In the genomic region with DNA sequence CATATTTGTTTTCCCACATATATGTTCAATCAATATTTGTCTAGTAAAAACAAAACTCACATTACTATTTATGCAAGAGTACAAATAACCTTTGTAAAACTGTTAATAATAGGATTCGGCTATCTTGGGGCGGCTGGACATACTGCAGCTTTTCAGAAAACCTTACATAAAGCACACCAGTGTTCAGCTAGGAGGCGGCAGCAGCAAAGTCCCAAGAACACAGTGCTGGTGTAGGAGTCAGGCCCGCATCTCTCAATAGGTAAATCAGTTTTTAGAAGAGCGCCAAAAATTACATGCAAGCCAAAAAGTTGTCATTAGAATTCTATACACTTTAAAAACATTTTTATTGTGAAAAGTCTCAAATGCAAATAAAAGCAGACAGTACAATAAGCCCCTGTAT, we compare ENCODE assay signal across 16 cellular contexts. TPM values are rescaled to one million over a fixed set of nuclear protein-coding genes. Genes with fewer than 3 reads are reported as not detected.
DNase-seq lines count a peak whose midpoint lies in the region; ATAC-seq and TF ChIP-seq lines count a peak whose summit lies in the region.
"Had no signal": no experiment of that assay in that cellular context is flagged by ENCODE, and none has a peak within 500 bp of the region (broad histone marks: within the 10 kb centered on the region; RNA-seq: fewer than 3 reads in every experiment).

No MANE protein-coding gene starts in this region.

- no peak for TF ChIP-seq CTCF in Peyer's patch (IDR thresholded peaks at IDR 0.05)

- H3K4me3 Mint-ChIP-seq in activated T-cell treated with anti-CD3 and anti-CD28 coated beads, Interleukin-2, amount 50 U/mL, for 72 hours, result no peak overlapping the region
- no peak overlapping the region for H3K4me3 Mint-ChIP-seq in stimulated activated memory B cell treated with anti-CD40 and anti-IgM and Interleukin-4, amounts not matched to agents 10 μg/mL and 1 μg/mL and 100 μg/mL, for 72 hours
- H3K4me3 Mint-ChIP-seq: T-helper 1 cell treated with Interleukin-12 subunit alpha and Interleukin-12 subunit beta and Interleukin-4 antibody, amounts not matched to agents 30 μg/mL and 1 μg/mL, for 36 hours had no signal

- no peak for DNase-seq in activated T-cell treated with anti-CD3 and anti-CD28 coated beads, Interleukin-2, amount 50 U/mL, for 72 hours
- DNase-seq in activated T-cell treated with anti-CD3 and anti-CD28 coated beads, Interleukin-2, amount 50 U/mL, for 48 hours, result no peak
- DNase-seq in SK-N-MC (ENCODE audit: low read depth, low spot score), result no peak
- peak; percentile 48 for DNase-seq in globus pallidus (ENCODE audit: low spot score)
- no peak for DNase-seq in Peyer's patch
- DNase-seq: activated CD4-positive, CD25-positive, alpha-beta regulatory T cell; activated CD8-positive, alpha-beta memory T cell treated with anti-CD3 and anti-CD28 coated beads, Interleukin-2, amount 50 U/mL, for 48 hours; Calu3; esophagus squamous epithelium; NCI-H226; NK-92 treated with Interleukin-12 subunit alpha and Interleukin-12 subunit beta, amount 100 ng/mL, for 24 hours had no signal

- no peaks in the 10 kb centered on the region for H3K9me3 ChIP-seq in SK-N-MC (ENCODE audit: low read depth, low read length)
- H3K9me3 ChIP-seq in Peyer's patch, result no peaks in the 10 kb centered on the region
- H3K9me3 ChIP-seq: esophagus squamous epithelium had no signal

- no peak for ATAC-seq in activated T-cell treated with anti-CD3 and anti-CD28 coated beads, Interleukin-2, amount 50 U/mL, for 72 hours (replicated peaks in 1 of 2)
- ATAC-seq in stimulated activated memory B cell treated with anti-CD40 and anti-IgM and Interleukin-4, amounts not matched to agents 10 μg/mL and 1 μg/mL and 100 μg/mL, for 72 hours, result no peak
- ATAC-seq in HG02885 (IDR thresholded peaks at IDR 0.05; ENCODE audit: poor library complexity, unreplicated experiment) (no peak), HG03095 (IDR thresholded peaks at IDR 0.05; ENCODE audit: unreplicated experiment) (no peak)
- ATAC-seq: Right ventricle myocardium inferior had no signal

- H3K27ac Mint-ChIP-seq in activated T-cell treated with anti-CD3 and anti-CD28 coated beads, Interleukin-2, amount 50 U/mL, for 72 hours, result peak overlapping the region; percentile 23
- H3K27ac Mint-ChIP-seq in stimulated activated memory B cell treated with anti-CD40 and anti-IgM and Interleukin-4, amounts not matched to agents 10 μg/mL and 1 μg/mL and 100 μg/mL, for 72 hours, result peak overlapping the region; percentile 64

- H3K4me3 ChIP-seq in SK-N-MC, result peak overlapping the region; percentile 13; the same call in 1 of the 2 replicates
- no peak overlapping the region for H3K4me3 ChIP-seq in Peyer's patch
- H3K4me3 ChIP-seq: esophagus squamous epithelium had no signal

- H3K36me3 Mint-ChIP-seq in activated T-cell treated with anti-CD3 and anti-CD28 coated beads, Interleukin-2, amount 50 U/mL, for 72 hours (ENCODE audit: insufficient read depth in 2 of 2), result peaks cover 0 to 7% of the 10 kb centered on the region in 2 donors
- H3K36me3 Mint-ChIP-seq in stimulated activated memory B cell treated with anti-CD40 and anti-IgM and Interleukin-4, amounts not matched to agents 10 μg/mL and 1 μg/mL and 100 μg/mL, for 72 hours, result peaks cover 31% of the 10 kb centered on the region

- H3K27me3 ChIP-seq in Peyer's patch, result no peaks in the 10 kb centered on the region
- H3K27me3 ChIP-seq: esophagus squamous epithelium had no signal

- peak overlapping the region; percentile 47 for H3K27ac ChIP-seq in SK-N-MC
- no peak overlapping the region for H3K27ac ChIP-seq in Peyer's patch
- H3K27ac ChIP-seq: esophagus squamous epithelium had no signal

- no peak for TF ChIP-seq POLR2A in Peyer's patch (IDR thresholded peaks at IDR 0.05)

- H3K9ac ChIP-seq in SK-N-MC (ENCODE audit: insufficient read length), result no peak overlapping the region

- no peaks in the 10 kb centered on the region for H3K27me3 Mint-ChIP-seq in activated T-cell treated with anti-CD3 and anti-CD28 coated beads, Interleukin-2, amount 50 U/mL, for 72 hours (ENCODE audit: low read depth)
- H3K27me3 Mint-ChIP-seq in stimulated activated memory B cell treated with anti-CD40 and anti-IgM and Interleukin-4, amounts not matched to agents 10 μg/mL and 1 μg/mL and 100 μg/mL, for 72 hours, result no peaks in the 10 kb centered on the region

- no peaks in the 10 kb centered on the region for H3K9me3 Mint-ChIP-seq in activated T-cell treated with anti-CD3 and anti-CD28 coated beads, Interleukin-2, amount 50 U/mL, for 72 hours
- H3K9me3 Mint-ChIP-seq in stimulated activated memory B cell treated with anti-CD40 and anti-IgM and Interleukin-4, amounts not matched to agents 10 μg/mL and 1 μg/mL and 100 μg/mL, for 72 hours, result no peaks in the 10 kb centered on the region
- H3K9me3 Mint-ChIP-seq: T-helper 1 cell treated with Interleukin-12 subunit alpha and Interleukin-12 subunit beta and Interleukin-4 antibody, amounts not matched to agents 30 μg/mL and 1 μg/mL, for 36 hours had no signal

- H3K36me3 ChIP-seq in SK-N-MC (ENCODE audit: insufficient read depth, low read length), result no peaks in the 10 kb centered on the region
- H3K36me3 ChIP-seq in Peyer's patch, result no peaks in the 10 kb centered on the region
- H3K36me3 ChIP-seq: esophagus squamous epithelium had no signal

- H3K4me1 ChIP-seq in Peyer's patch, result peaks cover 0 to 53% (median 28%) of the 10 kb centered on the region in 4 donors

- peaks cover 98% of the 10 kb centered on the region for H3K4me1 Mint-ChIP-seq in activated T-cell treated with anti-CD3 and anti-CD28 coated beads, Interleukin-2, amount 50 U/mL, for 72 hours (ENCODE audit: low read depth)
- H3K4me1 Mint-ChIP-seq in stimulated activated memory B cell treated with anti-CD40 and anti-IgM and Interleukin-4, amounts not matched to agents 10 μg/mL and 1 μg/mL and 100 μg/mL, for 72 hours, result peaks cover 100% of the 10 kb centered on the region

RNA-seq across cellular contexts. Expression of a gene that starts 37.5 kb away (rescaled TPM):
- total RNA-seq in activated T-cell treated with anti-CD3 and anti-CD28 coated beads, Interleukin-2, amount 50 U/mL, for 72 hours, result 100 to 1,000 TPM; 103 to 111 TPM
- total RNA-seq in Peyer's patch, result 100 to 1,000 TPM in 1 of 4 donors, 10 to 100 TPM in 3; 18.9 to 189 (median 77.2) TPM
